16 cellular contexts compared by ENCODE assay signal in the genomic region with DNA sequence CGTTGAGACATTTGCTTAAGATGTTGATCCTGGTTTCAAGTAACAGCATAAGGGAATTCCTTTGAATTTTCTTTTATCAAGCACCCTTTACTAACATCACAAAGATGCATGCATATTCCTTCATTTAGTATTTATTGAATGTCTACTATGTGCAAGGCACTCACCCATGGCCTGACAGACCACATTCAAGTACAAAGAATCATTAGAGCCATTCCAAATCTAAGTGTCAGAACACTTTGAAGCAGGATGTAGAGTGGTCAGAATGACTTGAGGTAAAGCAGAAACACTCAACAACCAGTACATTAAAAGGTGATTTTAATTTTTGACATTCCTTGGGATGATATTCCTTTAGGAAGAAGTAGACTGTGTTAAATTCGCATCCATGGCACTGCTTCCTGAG. TPM values are rescaled to one million over a fixed set of nuclear protein-coding genes. Genes with fewer than 3 reads are reported as not detected.
A peak's percentile ranks its signal among the peaks of the same experiment; 100 is the strongest.
DNase-seq lines count a peak whose midpoint lies in the region; ATAC-seq, FAIRE-seq and TF ChIP-seq lines count a peak whose summit lies in the region.
"Had no signal": no experiment of that assay in that cellular context is flagged by ENCODE, and none has a peak within 500 bp of the region (broad histone marks: within the 10 kb centered on the region; RNA-seq: fewer than 3 reads in every experiment).

No MANE protein-coding gene starts in this region.

- TF ChIP-seq EP300 in HepG2 (IDR thresholded peaks at IDR 0.05; ENCODE audit: low read depth in 2 of 2, low read length in 2 of 2) (no peak), HepG2 (CRISPR knock-in tag; IDR thresholded peaks at IDR 0.05; ENCODE audit: borderline replicate concordance) (no peak)

- no peaks in the 10 kb centered on the region for H4K20me1 ChIP-seq in HepG2 (ENCODE audit: insufficient read depth, low read length)

- 97% methylated on average over 2 of the region's 2 CpGs for WGBS in HepG2 (ENCODE audit: low lambda C conversion rate)
- WGBS in right lobe of liver (ENCODE audit: insufficient coverage, low coverage, low lambda C conversion rate, missing lambda C conversion rate): 100% methylated on average over 2 of the region's 2 CpGs

- no peak overlapping the region for H3K9ac ChIP-seq in HepG2 (ENCODE audit: insufficient read depth, low read depth, low read length)

- peaks cover 11% of the 10 kb centered on the region for H3K4me1 ChIP-seq in HepG2 (ENCODE audit: insufficient read depth, low read length)
- H3K4me1 ChIP-seq in right lobe of liver: peaks cover 0 to 5% (median 0%) of the 10 kb centered on the region in 4 donors

- BruUV-seq in HepG2 (replicated peaks; lab: Mats Ljungman, UMichigan): no TSS peak

- H3K9me3 ChIP-seq in HepG2 (ENCODE audit: low read length): no peaks in the 10 kb centered on the region
- no peaks in the 10 kb centered on the region for H3K9me3 ChIP-seq in right lobe of liver

- CTCF ChIA-PET in HepG2 (lab: Yijun Ruan, JAX; ENCODE audit: low intra/inter-chr PET ratio, low total read pairs): no interaction called here

- POLR2A ChIA-PET in HepG2 (lab: Yijun Ruan, JAX): no interaction called here

- no peak overlapping the region for H3K27ac ChIP-seq in HepG2 (ENCODE audit: extremely low read length, insufficient read depth, low read length)
- H3K27ac ChIP-seq in right lobe of liver: no peak overlapping the region
- H3K27ac ChIP-seq: C4-2B had no signal

- H3K4me3 ChIP-seq in HepG2 (replicated peaks in 1 of 3; ENCODE audit: insufficient read depth in 1 of 3, low read depth in 2 of 3, low read length in 3 of 3) (no peak overlapping the region), right lobe of liver (no peak overlapping the region)

- H3K36me3 ChIP-seq in HepG2 (replicated peaks in 1 of 2; ENCODE audit: control insufficient read depth in 1 of 2, insufficient read depth in 2 of 2, low read length in 2 of 2): peaks cover 3 to 23% of the 10 kb centered on the region in 2 experiments; a peak in 4 of 5 replicates
- peaks cover 0 to 27% (median 10%) of the 10 kb centered on the region in 4 donors for H3K36me3 ChIP-seq in right lobe of liver

- ATAC-seq in HepG2 (no peak), right lobe of liver (no peak), HG03342 (IDR thresholded peaks at IDR 0.05; ENCODE audit: unreplicated experiment) (no peak)
- ATAC-seq: HCT116 had no signal

- DNase-seq in HepG2 (ENCODE audit: low spot score): no peak
- DNase-seq in right lobe of liver: no peak
- no peak for DNase-seq in H54 (ENCODE audit: insufficient read length, low spot score)
- peak; percentile 26 for DNase-seq in kidney tubule cell (ENCODE audit: low spot score)
- DNase-seq in activated effector memory CD4-positive, alpha-beta T cell treated with Interleukin-2 at 50 U/mL for 16 hours: no peak
- DNase-seq in NCI-H1105 (lab: John Stamatoyannopoulos, UW): no peak
- DNase-seq: ACHN; CD4-positive, alpha-beta memory T cell; DMS153; DMS79; GF-D8; HFFc6; KG1 had no signal

- no peak overlapping the region for H2AFZ ChIP-seq in HepG2 (ENCODE audit: low read length)

- TF ChIP-seq RAD21 in HepG2 (CRISPR knock-in tag; IDR thresholded peaks at IDR 0.05): no peak

- TF ChIP-seq POLR2A in HepG2 (IDR thresholded peaks at IDR 0.05; ENCODE audit: insufficient read depth in 1 of 2, low read depth in 2 of 2, low read length in 2 of 2) (no peak), right lobe of liver (IDR thresholded peaks at IDR 0.05) (no peak), H54 (IDR thresholded peaks at IDR 0.05; ENCODE audit: low read depth, low read length) (no peak)

- no peak for FAIRE-seq in HepG2 (lab: Jason Lieb, UNC)
- peak; percentile 70 for FAIRE-seq in H54 (lab: Jason Lieb, UNC)

- TF ChIP-seq CTCF in HepG2 (CRISPR knock-in tag; IDR thresholded peaks at IDR 0.05): no peak
- TF ChIP-seq CTCF in right lobe of liver (IDR thresholded peaks at IDR 0.05): no peak

- H3K4me2 ChIP-seq in HepG2 (ENCODE audit: low read depth, low read length): no peak overlapping the region

- in situ Hi-C loops in HepG2 (cut with HindIII; ENCODE audit: extremely low pct_ligation_motif_present, low pct_unique_long_range_greater_than_20kb): no loop called here

- H3K27me3 ChIP-seq in HepG2 (ENCODE audit: control insufficient read depth in 1 of 2, insufficient read depth in 2 of 2, low read length in 2 of 2) (no peaks in the 10 kb centered on the region), right lobe of liver (no peaks in the 10 kb centered on the region)

- H3K79me2 ChIP-seq in HepG2 (ENCODE audit: insufficient read depth, low read length): peaks cover 13% of the 10 kb centered on the region

- intact Hi-C loops in HepG2 (cut with micrococcal nuclease; ENCODE audit: unreplicated experiment): no loop called here
- intact Hi-C loops in right lobe of liver (cut with DNase I): loop anchor here in 1 of 2 donors (10.0 kb wide), 1 partner anchor 113 kb away; no protein-coding TSS in a partner anchor

RNA-seq across cellular contexts. Expression of a gene that starts 6.0 kb away (rescaled TPM):
- 3.6 and 4.5 TPM in 2 replicates for total RNA-seq in HepG2 (2016; rRNA removed; fragmentation: Illumina TruSeq; extraction: Trizol)
- 1.1 and 1.2 TPM in 2 replicates for total RNA-seq in HepG2 (2016; cell fraction: cytosol; rRNA removed; fragmentation: Illumina TruSeq; extraction: Trizol; ENCODE audit: low read depth)
- 3.5 and 5.6 TPM in 2 replicates for total RNA-seq in HepG2 (2016; cell fraction: insoluble cytoplasmic fraction; rRNA removed; fragmentation: Illumina TruSeq; extraction: Trizol)
- total RNA-seq in HepG2 (2016; cell fraction: membrane; rRNA removed; fragmentation: Illumina TruSeq; extraction: Trizol): 2.8 and 3.6 TPM in 2 replicates
- total RNA-seq in HepG2 (2016; cell fraction: nucleus; rRNA removed; fragmentation: Illumina TruSeq; extraction: Trizol): 4.0 TPM in 2 replicates
- 2.2 and 2.5 TPM in 2 replicates for polyA plus RNA-seq in HepG2 (2011; rRNA removed)
- polyA plus RNA-seq in HepG2 (2011; cell fraction: cytosol; rRNA removed): 0.94 and 1.8 TPM in 2 replicates
- polyA plus RNA-seq in HepG2 (2011; cell fraction: nucleus; rRNA removed): 1.3 and 2.0 TPM in 2 replicates
- polyA plus RNA-seq in HepG2 (2012): 1.6 and 2.3 TPM in 2 replicates
- polyA plus RNA-seq in HepG2 (2016; cell fraction: cytosol; fragmentation: Illumina TruSeq; extraction: Trizol; ENCODE audit: low read depth): 0.49 and 0.52 TPM in 2 replicates
- polyA plus RNA-seq in HepG2 (2016; cell fraction: insoluble cytoplasmic fraction; fragmentation: Illumina TruSeq; extraction: Trizol; ENCODE audit: low read depth): 3.5 and 4.0 TPM in 2 replicates
- polyA plus RNA-seq in HepG2 (2016; cell fraction: membrane; fragmentation: Illumina TruSeq; extraction: Trizol; ENCODE audit: low read depth): 1.4 and 1.5 TPM in 2 replicates
- 3.7 and 4.4 TPM in 2 replicates for polyA plus RNA-seq in HepG2 (2016; cell fraction: nucleus; fragmentation: Illumina TruSeq; extraction: Trizol; ENCODE audit: insufficient read depth, low read depth)
- 1.7 and 3.5 TPM in 2 replicates for polyA minus RNA-seq in HepG2 (2011; rRNA and poly(A)+ RNA removed; ENCODE audit: low replicate concordance)
- polyA minus RNA-seq in HepG2 (2011; cell fraction: cytosol; rRNA and poly(A)+ RNA removed): 1.1 and 1.4 TPM in 2 replicates
- polyA minus RNA-seq in HepG2 (2011; cell fraction: nucleus; rRNA and poly(A)+ RNA removed): 5.9 and 8.2 TPM in 2 replicates
- 1 to 10 TPM; 1.4 to 4.0 (median 2.1) TPM for total RNA-seq in right lobe of liver

RNA-seq across cellular contexts. Expression of a gene that starts 37.9 kb away (rescaled TPM):
- total RNA-seq in HepG2 (2016; rRNA removed; fragmentation: Illumina TruSeq; extraction: Trizol) (115 and 131 TPM in 2 replicates), right lobe of liver (10 to 100 TPM; 26.9 to 57.0 (median 51.5) TPM)
- total RNA-seq in HepG2 (2016; cell fraction: cytosol; rRNA removed; fragmentation: Illumina TruSeq; extraction: Trizol; ENCODE audit: low read depth): 18.3 and 23.7 TPM in 2 replicates
- 118 and 149 TPM in 2 replicates for total RNA-seq in HepG2 (2016; cell fraction: insoluble cytoplasmic fraction; rRNA removed; fragmentation: Illumina TruSeq; extraction: Trizol)
- total RNA-seq in HepG2 (2016; cell fraction: membrane; rRNA removed; fragmentation: Illumina TruSeq; extraction: Trizol): 29.2 and 29.7 TPM in 2 replicates
- total RNA-seq in HepG2 (2016; cell fraction: nucleus; rRNA removed; fragmentation: Illumina TruSeq; extraction: Trizol): 44.8 and 51.6 TPM in 2 replicates
- 141 and 155 TPM in 2 replicates for polyA plus RNA-seq in HepG2 (2011; rRNA removed)
- 81.9 and 104 TPM in 2 replicates for polyA plus RNA-seq in HepG2 (2011; cell fraction: cytosol; rRNA removed)
- polyA plus RNA-seq in HepG2 (2011; cell fraction: nucleus; rRNA removed): 33.6 and 34.6 TPM in 2 replicates
- polyA plus RNA-seq in HepG2 (2012): 197 and 266 TPM in 2 replicates
- 34.9 and 38.9 TPM in 2 replicates for polyA plus RNA-seq in HepG2 (2016; cell fraction: cytosol; fragmentation: Illumina TruSeq; extraction: Trizol; ENCODE audit: low read depth)
- 167 and 187 TPM in 2 replicates for polyA plus RNA-seq in HepG2 (2016; cell fraction: insoluble cytoplasmic fraction; fragmentation: Illumina TruSeq; extraction: Trizol; ENCODE audit: low read depth)
- 30.9 and 35.6 TPM in 2 replicates for polyA plus RNA-seq in HepG2 (2016; cell fraction: membrane; fragmentation: Illumina TruSeq; extraction: Trizol; ENCODE audit: low read depth)
- polyA plus RNA-seq in HepG2 (2016; cell fraction: nucleus; fragmentation: Illumina TruSeq; extraction: Trizol; ENCODE audit: insufficient read depth, low read depth): 93.4 and 95.0 TPM in 2 replicates
- 11.7 and 21.1 TPM in 2 replicates for polyA minus RNA-seq in HepG2 (2011; rRNA and poly(A)+ RNA removed; ENCODE audit: low replicate concordance)
- 29.6 and 36.6 TPM in 2 replicates for polyA minus RNA-seq in HepG2 (2011; cell fraction: cytosol; rRNA and poly(A)+ RNA removed)
- polyA minus RNA-seq in HepG2 (2011; cell fraction: nucleus; rRNA and poly(A)+ RNA removed): 70.0 and 72.2 TPM in 2 replicates

RNA-seq across cellular contexts. Expression of a gene that starts 38.8 kb away (rescaled TPM):
- 152 and 233 TPM in 2 replicates for total RNA-seq in HepG2 (2016; rRNA removed; fragmentation: Illumina TruSeq; extraction: Trizol)
- 96.3 and 103 TPM in 2 replicates for total RNA-seq in HepG2 (2016; cell fraction: cytosol; rRNA removed; fragmentation: Illumina TruSeq; extraction: Trizol; ENCODE audit: low read depth)
- 150 and 251 TPM in 2 replicates for total RNA-seq in HepG2 (2016; cell fraction: insoluble cytoplasmic fraction; rRNA removed; fragmentation: Illumina TruSeq; extraction: Trizol)
- 93.8 and 116 TPM in 2 replicates for total RNA-seq in HepG2 (2016; cell fraction: membrane; rRNA removed; fragmentation: Illumina TruSeq; extraction: Trizol)
- 55.1 and 57.7 TPM in 2 replicates for total RNA-seq in HepG2 (2016; cell fraction: nucleus; rRNA removed; fragmentation: Illumina TruSeq; extraction: Trizol)
- 16.2 and 20.0 TPM in 2 replicates for polyA plus RNA-seq in HepG2 (2011; rRNA removed)
- polyA plus RNA-seq in HepG2 (2011; cell fraction: cytosol; rRNA removed): 10.9 and 12.5 TPM in 2 replicates
- 7.9 and 12.8 TPM in 2 replicates for polyA plus RNA-seq in HepG2 (2011; cell fraction: nucleus; rRNA removed)
- polyA plus RNA-seq in HepG2 (2012): 65.6 and 98.8 TPM in 2 replicates
- polyA plus RNA-seq in HepG2 (2016; cell fraction: cytosol; fragmentation: Illumina TruSeq; extraction: Trizol; ENCODE audit: low read depth): 99.1 and 102 TPM in 2 replicates
- 274 and 298 TPM in 2 replicates for polyA plus RNA-seq in HepG2 (2016; cell fraction: insoluble cytoplasmic fraction; fragmentation: Illumina TruSeq; extraction: Trizol; ENCODE audit: low read depth)
- 96.2 and 118 TPM in 2 replicates for polyA plus RNA-seq in HepG2 (2016; cell fraction: membrane; fragmentation: Illumina TruSeq; extraction: Trizol; ENCODE audit: low read depth)
- 116 and 117 TPM in 2 replicates for polyA plus RNA-seq in HepG2 (2016; cell fraction: nucleus; fragmentation: Illumina TruSeq; extraction: Trizol; ENCODE audit: insufficient read depth, low read depth)
- 3.6 and 4.8 TPM in 2 replicates for polyA minus RNA-seq in HepG2 (2011; rRNA and poly(A)+ RNA removed; ENCODE audit: low replicate concordance)
- polyA minus RNA-seq in HepG2 (2011; cell fraction: cytosol; rRNA and poly(A)+ RNA removed): 18.9 and 22.0 TPM in 2 replicates
- 23.4 and 27.4 TPM in 2 replicates for polyA minus RNA-seq in HepG2 (2011; cell fraction: nucleus; rRNA and poly(A)+ RNA removed)
- 10 to 100 TPM; 21.3 to 36.0 (median 27.1) TPM for total RNA-seq in right lobe of liver
